ENCODE assay signal across 1 cellular context in the genomic region with DNA sequence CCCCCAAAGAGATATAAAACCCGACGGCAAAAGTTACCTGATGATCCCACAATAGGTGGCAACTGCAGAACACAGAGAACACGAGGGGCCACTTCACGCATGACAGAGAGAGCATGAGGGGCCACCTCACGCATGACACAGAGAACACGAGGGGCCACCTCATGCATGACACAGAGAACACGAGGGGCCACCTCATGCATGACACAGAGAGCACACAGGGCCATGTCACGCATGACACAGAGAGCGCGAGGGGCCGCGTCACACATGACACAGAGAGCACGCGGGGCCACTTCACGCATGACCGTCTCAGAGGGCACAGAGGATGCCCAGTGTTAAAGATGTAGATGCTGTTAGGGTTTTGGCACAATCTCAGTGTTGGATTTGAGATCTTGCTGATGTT.
TF ChIP-seq lines count a peak whose summit lies in the region.

No MANE protein-coding gene starts in this region.

TF ChIP-seq in H1, 55 proteins besides CTCF, POLR2A, EP300 and RAD21 (continued from another document):
- no peak for TF ChIP-seq JUN (IDR thresholded peaks at IDR 0.05; ENCODE audit: low read depth, low read length)
- TF ChIP-seq TBP (IDR thresholded peaks at IDR 0.05; ENCODE audit: low read depth, low read length) = no peak
- TF ChIP-seq HDAC6 (IDR thresholded peaks at IDR 0.05; ENCODE audit: low read depth, low read length) = no peak
- no peak for TF ChIP-seq PHF8 (conservative IDR thresholded peaks at IDR 0.05; ENCODE audit: low read depth, low read length)
